Comparison of ENCODE assay signal across 8 cellular contexts in the genomic region with DNA sequence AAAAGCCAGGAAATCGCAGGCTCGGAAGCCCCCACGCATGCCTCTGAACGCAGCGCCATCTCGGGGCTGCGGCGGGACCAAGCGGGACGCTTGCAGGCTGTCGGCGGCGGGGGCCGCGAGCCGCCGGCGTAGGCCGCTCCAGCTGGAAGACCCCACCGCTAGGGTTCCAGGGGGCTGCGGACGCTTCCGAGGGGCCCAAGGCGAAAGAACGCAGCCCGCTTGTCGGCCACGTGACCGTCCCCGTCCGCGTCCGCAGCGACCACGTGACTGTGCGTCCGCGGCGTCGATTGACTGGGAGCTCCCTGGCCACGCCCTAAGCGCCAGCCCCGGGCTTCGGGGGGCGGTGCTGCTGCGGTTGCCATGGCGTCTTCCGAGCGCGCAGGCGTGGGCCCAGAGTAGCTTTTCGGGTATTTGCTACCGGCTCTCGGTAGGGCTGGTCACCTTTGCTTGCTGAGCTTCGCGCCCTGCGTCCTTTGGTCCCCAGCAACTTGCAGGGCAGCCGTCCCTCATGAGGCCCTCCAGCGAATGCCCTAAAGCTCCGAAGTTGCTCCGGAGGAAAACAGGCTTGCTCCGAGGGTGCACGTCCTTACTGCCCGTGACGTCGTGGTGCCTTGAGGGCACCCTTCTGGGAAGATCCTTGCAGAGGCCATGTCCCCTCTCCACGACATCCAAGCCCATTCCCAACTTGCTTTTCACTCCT.
A peak's percentile ranks its signal among the peaks of the same experiment; 100 is the strongest.
DNase-seq lines count a peak whose midpoint lies in the region; TF ChIP-seq lines count a peak whose summit lies in the region.

No MANE protein-coding gene starts in this region.

- H3K14ac ChIP-seq in H9 (ENCODE audit: insufficient read depth, low read length) = peak overlapping the region; percentile 79

- H3K4me1 ChIP-seq in H9 (ENCODE audit: insufficient read depth, low read length) (peaks cover 4% of the 10 kb centered on the region; the same call in 1 of the 2 replicates), Loucy (ENCODE audit: insufficient read depth, low read length, poor library complexity, severe bottlenecking) (peaks cover 20% of the 10 kb centered on the region)

- no peak overlapping the region for H2BK12ac ChIP-seq in H9 (ENCODE audit: insufficient read length, low read depth, low read length)

- H3K23me2 ChIP-seq in H9 (ENCODE audit: insufficient read length, low read depth, low read length, poor library complexity, severe bottlenecking) = peaks cover 3% of the 10 kb centered on the region

- peak; percentile 18; the same call in 1 of the 3 replicates for TF ChIP-seq CTCF in H9 (conservative IDR thresholded peaks at IDR 0.05)
- TF ChIP-seq CTCF in Loucy (conservative IDR thresholded peaks at IDR 0.05; ENCODE audit: low read length) = peak; percentile 62
- peak; percentile 46 for TF ChIP-seq CTCF in foreskin fibroblast (IDR thresholded peaks at IDR 0.05; ENCODE audit: low read depth, low read length)

- H2AFZ ChIP-seq in H9 (ENCODE audit: low read length) (no peak overlapping the region), Loucy (ENCODE audit: low read length) (peak overlapping the region; percentile 90)

- no peaks in the 10 kb centered on the region for H3K27me3 ChIP-seq in H9 (ENCODE audit: insufficient read depth, low read length)
- H3K27me3 ChIP-seq in Loucy (ENCODE audit: insufficient read depth, low read length, poor library complexity, severe bottlenecking) = no peaks in the 10 kb centered on the region

- no peak overlapping the region for H3K4me2 ChIP-seq in H9 (ENCODE audit: insufficient read depth, insufficient read length, low read length)
- H3K4me2 ChIP-seq in Loucy (ENCODE audit: low read depth, low read length, poor library complexity, severe bottlenecking) = peak overlapping the region; percentile 89

- H4K8ac ChIP-seq in H9 (replicated peaks; ENCODE audit: insufficient read length, low read depth, low read length) = no peak overlapping the region

- H3K27ac Mint-ChIP-seq in H9 = peak overlapping the region in 1 of 3 experiments; percentile 35; a peak in 3 of 7 replicates

- H3K79me2 ChIP-seq in H9 (ENCODE audit: insufficient read depth, low read length) (no peaks in the 10 kb centered on the region), Loucy (ENCODE audit: insufficient read depth, low read length) (peaks cover 6% of the 10 kb centered on the region; the same call in 1 of the 2 replicates)

- no peaks in the 10 kb centered on the region for H3K79me1 ChIP-seq in H9 (ENCODE audit: insufficient read depth, low read depth, low read length, poor library complexity, severe bottlenecking)

- peak overlapping the region; percentile 21 to 56; a peak in 2 of 5 replicates for H3K4me3 Mint-ChIP-seq in H9

- H4K20me1 ChIP-seq in H9 (ENCODE audit: control insufficient read depth, insufficient read depth, insufficient read length) (no peaks in the 10 kb centered on the region), Loucy (ENCODE audit: insufficient read depth, low read length, poor library complexity, severe bottlenecking) (no peaks in the 10 kb centered on the region)

- H3K4me1 Mint-ChIP-seq in H9 = peaks cover 14 to 21% of the 10 kb centered on the region in 2 experiments

- peak overlapping the region; percentile 66 for H3K18ac ChIP-seq in H9 (ENCODE audit: insufficient read length, low read depth, low read length)

- no peak overlapping the region for H2BK5ac ChIP-seq in H9 (ENCODE audit: insufficient read length, low read length)

- H2BK120ac ChIP-seq in H9 (ENCODE audit: low read depth, low read length, poor library complexity, severe bottlenecking) = no peak overlapping the region

- H3K9ac ChIP-seq in H9 (ENCODE audit: extremely low read depth, insufficient read length, low read length) (no peak overlapping the region), Loucy (ENCODE audit: low read depth, low read length, poor library complexity, severe bottlenecking) (peak overlapping the region; percentile 77)

- H4K91ac ChIP-seq in H9 (ENCODE audit: insufficient read length, low read depth, low read length) = no peak overlapping the region

- no peak overlapping the region for H3T11ph ChIP-seq in H9 (ENCODE audit: low read length)

- H3K9me3 ChIP-seq in H9 (ENCODE audit: control insufficient read depth, low read depth, low read length) (no peaks in the 10 kb centered on the region), Loucy (ENCODE audit: insufficient read depth, low read depth, low read length) (no peaks in the 10 kb centered on the region)

- H2BK15ac ChIP-seq in H9 (ENCODE audit: low read depth, low read length) = no peak overlapping the region

- H4K5ac ChIP-seq in H9 (ENCODE audit: insufficient read length, low read depth, low read length) = no peak overlapping the region

- WGBS in H9 (ENCODE audit: extremely low coverage, insufficient read length, low lambda C conversion rate) = no CpG with 5 or more reads among the region's 67 CpGs

- H3K4ac ChIP-seq in H9 (ENCODE audit: low read depth, low read length) = no peak overlapping the region

- H3K27ac ChIP-seq in H9 (ENCODE audit: insufficient read length, low read depth, low read length) = no peak overlapping the region
- peak overlapping the region; percentile 90 for H3K27ac ChIP-seq in substantia nigra (ENCODE audit: low read depth, low read length, poor library complexity, severe bottlenecking)

- H2AK5ac ChIP-seq in H9 (ENCODE audit: insufficient read length, low read length) = no peak overlapping the region

- peak; percentile 93 for DNase-seq in GF-D8 (lab: John Stamatoyannopoulos, UW)
- DNase-seq in H9 = peak; percentile 93
- peak; percentile 86 for DNase-seq in SHP77 treated with DMSO at 0.1 percent for 48 hours (lab: John Stamatoyannopoulos, UW)
- DNase-seq in activated gamma-delta T cell treated with Interleukin-2 at 50 U/mL for 16 hours = peak; percentile 91
- peak; percentile 96 to 98 for DNase-seq in foreskin fibroblast
- peak; percentile 55 for DNase-seq in non-pigmented ciliary epithelial cell (ENCODE audit: low read depth)
- peak; percentile 57 to 96 (median 90) for DNase-seq in substantia nigra (lab: John Stamatoyannopoulos, UW)

- no peaks in the 10 kb centered on the region; a peak in 1 of 7 replicates for H3K36me3 Mint-ChIP-seq in H9 (ENCODE audit: insufficient read depth in 1 of 3, low read depth in 3 of 3)

- H3K27me3 Mint-ChIP-seq in H9 (ENCODE audit: low read depth) = peaks cover 15% of the 10 kb centered on the region

- no peaks in the 10 kb centered on the region for H3F3A ChIP-seq in Loucy (ENCODE audit: low read depth)

- no peak overlapping the region for H2BK20ac ChIP-seq in H9 (ENCODE audit: low read depth, low read length, poor library complexity, severe bottlenecking)

- H3K23ac ChIP-seq in H9 (ENCODE audit: insufficient read length, low read depth, low read length) = no peak overlapping the region

- no peaks in the 10 kb centered on the region for H3K9me2 ChIP-seq in Loucy (replicated peaks; ENCODE audit: low read depth, low read length)

- no peaks in the 10 kb centered on the region for H3K9me3 Mint-ChIP-seq in H9

- no peaks in the 10 kb centered on the region for H3K36me3 ChIP-seq in Loucy (ENCODE audit: insufficient read depth, low read length)

- H3K4me3 ChIP-seq in Loucy (ENCODE audit: low read length, poor library complexity, severe bottlenecking) = peak overlapping the region; percentile 81
- H3K4me3 ChIP-seq in foreskin fibroblast (ENCODE audit: low read depth in 1 of 2, low read length in 2 of 2) = peak overlapping the region; percentile 61 to 77

- no peak overlapping the region for H3K56ac ChIP-seq in H9 (ENCODE audit: insufficient read length, low read depth, low read length)
